In genomic region chr16:54911079-54911478, GRCh38 we compare ENCODE assay signal across 34 cellular contexts. TPM values are rescaled to one million over a fixed set of nuclear protein-coding genes. Genes with fewer than 3 reads are reported as not detected.
"Had no signal": no experiment of that assay in that cellular context is flagged by ENCODE, and none has a peak within 500 bp of the region (broad histone marks: within the 10 kb centered on the region; RNA-seq: fewer than 3 reads in every experiment).

No MANE protein-coding gene starts in this region.

- ATAC-seq: activated CD8-positive, alpha-beta T cell treated with anti-CD3 and anti-CD28 coated beads for 36 hours; activated naive CD4-positive, alpha-beta T cell treated with anti-CD3 and anti-CD28 coated beads, Interleukin-2, amount 50 U/mL, for 72 hours; activated T-cell treated with anti-CD3 and anti-CD28 coated beads, Interleukin-2, amount 50 U/mL, for 4 hours; activated T-cell treated with anti-CD3 and anti-CD28 coated beads, Interleukin-2, amount 50 U/mL, for 72 hours; activated T-helper 17 cell treated with anti-CD3 and anti-CD28 coated beads, Interleukin-2, amount 50 U/mL, for 72 hours; body of pancreas; T-helper 17 cell had no signal

- H3K4me1 Mint-ChIP-seq: activated B cell treated with CpG ODN at 0.5 μM for 24 hours; activated CD4-positive, alpha-beta T cell treated with anti-CD3 and anti-CD28 coated beads, Interleukin-2, amount 10 ng/mL, durations not matched to agents 24 days and 14 days; activated naive CD8-positive, alpha-beta T cell treated with anti-CD3 and anti-CD28 coated beads for 36 hours; activated T-helper 17 cell treated with anti-CD3 and anti-CD28 coated beads, Interleukin-2, amount 50 U/mL, for 72 hours; central memory CD8-positive, alpha-beta T cell; T-helper 17 cell had no signal

- H3K27ac Mint-ChIP-seq: activated B cell treated with CpG ODN at 0.5 μM for 24 hours; activated CD4-positive, alpha-beta memory T cell treated with anti-CD3 and anti-CD28 coated beads for 36 hours; activated CD4-positive, alpha-beta T cell treated with anti-CD3 and anti-CD28 coated beads, Interleukin-2, amount 10 ng/mL, durations not matched to agents 24 days and 14 days; activated CD8-positive, alpha-beta T cell treated with anti-CD3 and anti-CD28 coated beads for 36 hours; activated naive CD4-positive, alpha-beta T cell treated with anti-CD3 and anti-CD28 coated beads for 36 hours; activated naive CD4-positive, alpha-beta T cell treated with anti-CD3 and anti-CD28 coated beads, Interleukin-2, amount 50 U/mL, for 72 hours; activated naive CD8-positive, alpha-beta T cell treated with anti-CD3 and anti-CD28 coated beads for 36 hours; activated T-cell treated with anti-CD3 and anti-CD28 coated beads, Interleukin-2, amount 50 U/mL, for 72 hours; activated T-helper 1 cell treated with anti-CD3 and anti-CD28 coated beads, Interleukin-12 subunit alpha, Interleukin-12 subunit beta, Interleukin-2, Interleukin-4 antibody, amounts not matched to agents 30 ng/mL and 10 ng/mL and 1 ng/mL, durations not matched to agents 14 hours and 24 hours and 36 hours; activated T-helper 17 cell treated with anti-CD3 and anti-CD28 coated beads, Interleukin-2, amount 50 U/mL, for 72 hours; T-helper 17 cell had no signal

- H3K36me3 ChIP-seq: adrenal gland, brain microvascular endothelial cell, cardiac muscle cell had no signal

- H3K9me3 Mint-ChIP-seq: activated B cell treated with CpG ODN at 0.5 μM for 24 hours; activated CD4-positive, alpha-beta memory T cell treated with anti-CD3 and anti-CD28 coated beads for 36 hours; activated CD4-positive, alpha-beta T cell treated with anti-CD3 and anti-CD28 coated beads, Interleukin-2, amount 10 ng/mL, durations not matched to agents 24 days and 14 days; activated CD8-positive, alpha-beta T cell treated with anti-CD3 and anti-CD28 coated beads for 36 hours; activated naive CD8-positive, alpha-beta T cell treated with anti-CD3 and anti-CD28 coated beads for 36 hours; activated T-cell treated with anti-CD3 and anti-CD28 coated beads, Interleukin-2, amount 50 U/mL, for 4 hours; activated T-cell treated with anti-CD3 and anti-CD28 coated beads, Interleukin-2, amount 50 U/mL, for 72 hours; activated T-helper 1 cell treated with anti-CD3 and anti-CD28 coated beads, Interleukin-12 subunit alpha, Interleukin-12 subunit beta, Interleukin-2, Interleukin-4 antibody, amounts not matched to agents 30 ng/mL and 10 ng/mL and 1 ng/mL, durations not matched to agents 14 hours and 24 hours and 36 hours; activated T-helper 17 cell treated with anti-CD3 and anti-CD28 coated beads, Interleukin-2, amount 50 U/mL, for 72 hours; central memory CD8-positive, alpha-beta T cell had no signal

- H3K4me3 ChIP-seq: adrenal gland, body of pancreas, cardiac muscle cell had no signal

- H3K9me3 ChIP-seq: adrenal gland, body of pancreas had no signal

- H3K36me3 Mint-ChIP-seq: activated CD4-positive, alpha-beta memory T cell treated with anti-CD3 and anti-CD28 coated beads for 36 hours; activated naive CD4-positive, alpha-beta T cell treated with anti-CD3 and anti-CD28 coated beads, Interleukin-2, amount 50 U/mL, for 72 hours; activated naive CD8-positive, alpha-beta T cell treated with anti-CD3 and anti-CD28 coated beads for 36 hours had no signal

- H3K27me3 Mint-ChIP-seq: activated CD4-positive, alpha-beta T cell treated with anti-CD3 and anti-CD28 coated beads, Interleukin-2, amount 10 ng/mL, durations not matched to agents 24 days and 14 days had no signal

- H3K27ac ChIP-seq: adrenal gland, body of pancreas, brain microvascular endothelial cell, cardiac muscle cell, VCaP had no signal

- H3K4me1 ChIP-seq: adrenal gland, body of pancreas had no signal

- H3K4me3 Mint-ChIP-seq: activated B cell treated with CpG ODN at 0.5 μM for 24 hours; activated CD4-positive, alpha-beta memory T cell treated with anti-CD3 and anti-CD28 coated beads for 36 hours; activated CD4-positive, alpha-beta T cell treated with anti-CD3 and anti-CD28 coated beads, Interleukin-2, amount 10 ng/mL, durations not matched to agents 24 days and 14 days; activated CD8-positive, alpha-beta T cell treated with anti-CD3 and anti-CD28 coated beads for 36 hours; activated naive CD4-positive, alpha-beta T cell treated with anti-CD3 and anti-CD28 coated beads for 36 hours; activated naive CD8-positive, alpha-beta T cell treated with anti-CD3 and anti-CD28 coated beads for 36 hours; activated T-cell treated with anti-CD3 and anti-CD28 coated beads, Interleukin-2, amount 50 U/mL, for 4 hours; activated T-cell treated with anti-CD3 and anti-CD28 coated beads, Interleukin-2, amount 50 U/mL, for 72 hours; activated T-helper 1 cell treated with anti-CD3 and anti-CD28 coated beads, Interleukin-12 subunit alpha, Interleukin-12 subunit beta, Interleukin-2, Interleukin-4 antibody, amounts not matched to agents 30 ng/mL and 10 ng/mL and 1 ng/mL, durations not matched to agents 14 hours and 24 hours and 36 hours; activated T-helper 17 cell treated with anti-CD3 and anti-CD28 coated beads, Interleukin-2, amount 50 U/mL, for 72 hours; central memory CD8-positive, alpha-beta T cell; T-helper 17 cell had no signal

- H3K27me3 ChIP-seq: adrenal gland, body of pancreas, brain microvascular endothelial cell, cardiac muscle cell had no signal

- DNase-seq: activated B cell treated with CpG ODN at 0.5 μM for 24 hours; activated CD4-positive, alpha-beta memory T cell treated with anti-CD3 and anti-CD28 coated beads for 36 hours; activated CD4-positive, alpha-beta T cell treated with anti-CD3 and anti-CD28 coated beads for 4 hours; activated CD4-positive, alpha-beta T cell treated with anti-CD3 and anti-CD28 coated beads, Interleukin-2, amount 10 ng/mL, durations not matched to agents 24 days and 14 days; activated CD4-positive, alpha-beta T cell treated with anti-CD3 and anti-CD28 coated beads, Interleukin-2, amount 50 U/mL, for 1 hour; activated CD4-positive, alpha-beta T cell treated with anti-CD3 and anti-CD28 coated beads, Interleukin-2, amount 50 U/mL, for 4 hours; activated CD4-positive, CD25-positive, alpha-beta regulatory T cell treated with anti-CD3 and anti-CD28 coated beads, Interleukin-2, amount 50 U/mL, for 72 hours; activated CD8-positive, alpha-beta memory T cell treated with anti-CD3 and anti-CD28 coated beads, Interleukin-2, amount 50 U/mL, for 4 hours; activated CD8-positive, alpha-beta T cell treated with anti-CD3 and anti-CD28 coated beads for 36 hours; activated effector memory CD4-positive, alpha-beta T cell treated with anti-CD3 and anti-CD28 coated beads, Interleukin-2, amount 50 U/mL, for 16 hours; activated gamma-delta T cell treated with Interleukin-2 at 50 U/mL for 16 hours; activated naive CD4-positive, alpha-beta T cell; activated naive CD4-positive, alpha-beta T cell treated with anti-CD3 and anti-CD28 coated beads for 36 hours; activated naive CD4-positive, alpha-beta T cell treated with anti-CD3 and anti-CD28 coated beads, Interleukin-2, amount 50 U/mL, for 16 hours; activated naive CD8-positive, alpha-beta T cell treated with anti-CD3 and anti-CD28 coated beads for 36 hours; activated T-cell treated with anti-CD3 and anti-CD28 coated beads for 4 hours; activated T-cell treated with anti-CD3 and anti-CD28 coated beads, Interleukin-2, amount 50 U/mL, for 1 hour; activated T-cell treated with anti-CD3 and anti-CD28 coated beads, Interleukin-2, amount 50 U/mL, for 4 hours; activated T-cell treated with anti-CD3 and anti-CD28 coated beads, Interleukin-2, amount 50 U/mL, for 72 hours; adrenal gland; amniotic stem cell; aorta; body of pancreas; brain microvascular endothelial cell; caudate nucleus; cerebellar nuclear complex; T-helper 17 cell; T1000 had no signal

RNA-seq across cellular contexts. Expression of gene IRX5, which starts 19.6 kb away (rescaled TPM):
- total RNA-seq: activated B cell treated with CpG ODN at 0.5 μM for 24 hours; activated naive CD4-positive, alpha-beta T cell treated with anti-CD3 and anti-CD28 coated beads for 36 hours; activated naive CD4-positive, alpha-beta T cell treated with anti-CD3 and anti-CD28 coated beads, Interleukin-2, amount 50 U/mL, for 72 hours; activated naive CD8-positive, alpha-beta T cell treated with anti-CD3 and anti-CD28 coated beads for 36 hours; activated T-cell treated with anti-CD3 and anti-CD28 coated beads, Interleukin-2, amount 50 U/mL, for 4 hours had no signal
